1 cellular context compared by ENCODE assay signal in the genomic region with DNA sequence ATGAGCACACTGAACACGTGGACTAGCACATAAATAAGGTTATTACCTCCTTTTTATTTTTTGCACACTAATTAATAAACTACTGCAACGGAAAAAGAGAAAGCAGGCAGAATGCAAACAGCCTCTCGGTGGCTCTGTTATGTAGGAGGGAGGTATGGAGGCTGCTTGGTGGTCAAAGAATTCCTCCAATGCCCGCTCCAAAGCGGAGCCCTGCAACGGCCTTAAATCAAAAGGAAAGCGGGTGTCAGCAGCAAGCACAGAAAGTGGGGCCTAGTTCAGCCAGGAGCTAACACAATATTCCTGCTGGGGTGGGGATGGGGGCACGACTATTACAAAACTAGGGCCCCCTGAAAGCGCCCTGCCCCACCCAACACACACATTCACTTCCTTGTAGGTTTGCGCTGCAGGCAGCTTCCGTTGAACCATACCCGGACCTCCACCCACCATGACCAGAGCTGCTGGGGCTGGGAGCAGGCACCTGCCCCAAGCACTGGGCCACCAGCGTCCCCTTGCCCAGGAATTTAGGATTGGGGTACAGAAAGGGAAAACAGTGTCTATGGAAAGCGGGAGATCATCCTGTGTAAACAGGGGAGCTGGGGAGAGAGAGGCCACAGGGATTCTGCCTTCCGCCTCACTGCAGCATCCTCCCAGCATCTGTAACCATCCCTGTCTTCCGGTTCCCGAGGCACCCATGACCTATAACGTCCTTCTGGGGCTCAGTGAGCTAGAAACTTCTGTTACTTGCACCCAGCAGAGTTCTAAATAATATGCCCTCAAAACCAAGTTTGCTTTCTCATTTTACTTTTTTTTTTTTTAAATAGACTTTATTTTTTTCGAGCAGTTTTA.
TF ChIP-seq lines count a peak whose summit lies in the region.

No MANE protein-coding gene starts in this region.

TF ChIP-seq in GM12878, 131 proteins besides CTCF, POLR2A, EP300 and RAD21 (continued from another document):
- TF ChIP-seq, protein P1, sequence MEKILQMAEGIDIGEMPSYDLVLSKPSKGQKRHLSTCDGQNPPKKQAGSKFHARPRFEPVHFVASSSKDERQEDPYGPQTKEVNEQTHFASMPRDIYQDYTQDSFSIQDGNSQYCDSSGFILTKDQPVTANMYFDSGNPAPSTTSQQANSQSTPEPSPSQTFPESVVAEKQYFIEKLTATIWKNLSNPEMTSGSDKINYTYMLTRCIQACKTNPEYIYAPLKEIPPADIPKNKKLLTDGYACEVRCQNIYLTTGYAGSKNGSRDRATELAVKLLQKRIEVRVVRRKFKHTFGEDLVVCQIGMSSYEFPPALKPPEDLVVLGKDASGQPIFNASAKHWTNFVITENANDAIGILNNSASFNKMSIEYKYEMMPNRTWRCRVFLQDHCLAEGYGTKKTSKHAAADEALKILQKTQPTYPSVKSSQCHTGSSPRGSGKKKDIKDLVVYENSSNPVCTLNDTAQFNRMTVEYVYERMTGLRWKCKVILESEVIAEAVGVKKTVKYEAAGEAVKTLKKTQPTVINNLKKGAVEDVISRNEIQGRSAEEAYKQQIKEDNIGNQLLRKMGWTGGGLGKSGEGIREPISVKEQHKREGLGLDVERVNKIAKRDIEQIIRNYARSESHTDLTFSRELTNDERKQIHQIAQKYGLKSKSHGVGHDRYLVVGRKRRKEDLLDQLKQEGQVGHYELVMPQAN (conservative IDR thresholded peaks at IDR 0.05), result no peak
- TF ChIP-seq ZNF384 (IDR thresholded peaks at IDR 0.05; ENCODE audit: borderline replicate concordance, low read depth, low read length), result no peak
- no peak for TF ChIP-seq USF2 (IDR thresholded peaks at IDR 0.05; ENCODE audit: borderline replicate concordance, low read depth, low read length)
- no peak for TF ChIP-seq PML (IDR thresholded peaks at IDR 0.05; ENCODE audit: low read length)
- no peak for TF ChIP-seq SRF (IDR thresholded peaks at IDR 0.05; ENCODE audit: low read depth in 2 of 2, low read length in 2 of 2)
- TF ChIP-seq EZH2 (IDR thresholded peaks at IDR 0.05; ENCODE audit: borderline replicate concordance, control insufficient read depth, low read depth, low read length), result no peak
- TF ChIP-seq RAD51 (IDR thresholded peaks at IDR 0.05), result no peak
- no peak for TF ChIP-seq SMC3 (IDR thresholded peaks at IDR 0.05; ENCODE audit: borderline replicate concordance, low read length)
- no peak for TF ChIP-seq BCL11A (IDR thresholded peaks at IDR 0.05; ENCODE audit: low read depth, low read length)
- TF ChIP-seq RELA (IDR thresholded peaks at IDR 0.05; ENCODE audit: borderline replicate concordance, partially characterized antibody), result no peak
- TF ChIP-seq E2F4 (IDR thresholded peaks at IDR 0.05; ENCODE audit: low read depth, low read length), result no peak
- TF ChIP-seq, protein P2, sequence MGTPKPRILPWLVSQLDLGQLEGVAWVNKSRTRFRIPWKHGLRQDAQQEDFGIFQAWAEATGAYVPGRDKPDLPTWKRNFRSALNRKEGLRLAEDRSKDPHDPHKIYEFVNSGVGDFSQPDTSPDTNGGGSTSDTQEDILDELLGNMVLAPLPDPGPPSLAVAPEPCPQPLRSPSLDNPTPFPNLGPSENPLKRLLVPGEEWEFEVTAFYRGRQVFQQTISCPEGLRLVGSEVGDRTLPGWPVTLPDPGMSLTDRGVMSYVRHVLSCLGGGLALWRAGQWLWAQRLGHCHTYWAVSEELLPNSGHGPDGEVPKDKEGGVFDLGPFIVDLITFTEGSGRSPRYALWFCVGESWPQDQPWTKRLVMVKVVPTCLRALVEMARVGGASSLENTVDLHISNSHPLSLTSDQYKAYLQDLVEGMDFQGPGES (IDR thresholded peaks at IDR 0.05), result no peak
- TF ChIP-seq BCL3 (IDR thresholded peaks at IDR 0.05; ENCODE audit: borderline replicate concordance, insufficient read depth, low read depth, low read length, poor library complexity, severe bottlenecking), result no peak
- TF ChIP-seq ATF7 (IDR thresholded peaks at IDR 0.05; ENCODE audit: low read depth), result no peak
- TF ChIP-seq, protein P3, sequence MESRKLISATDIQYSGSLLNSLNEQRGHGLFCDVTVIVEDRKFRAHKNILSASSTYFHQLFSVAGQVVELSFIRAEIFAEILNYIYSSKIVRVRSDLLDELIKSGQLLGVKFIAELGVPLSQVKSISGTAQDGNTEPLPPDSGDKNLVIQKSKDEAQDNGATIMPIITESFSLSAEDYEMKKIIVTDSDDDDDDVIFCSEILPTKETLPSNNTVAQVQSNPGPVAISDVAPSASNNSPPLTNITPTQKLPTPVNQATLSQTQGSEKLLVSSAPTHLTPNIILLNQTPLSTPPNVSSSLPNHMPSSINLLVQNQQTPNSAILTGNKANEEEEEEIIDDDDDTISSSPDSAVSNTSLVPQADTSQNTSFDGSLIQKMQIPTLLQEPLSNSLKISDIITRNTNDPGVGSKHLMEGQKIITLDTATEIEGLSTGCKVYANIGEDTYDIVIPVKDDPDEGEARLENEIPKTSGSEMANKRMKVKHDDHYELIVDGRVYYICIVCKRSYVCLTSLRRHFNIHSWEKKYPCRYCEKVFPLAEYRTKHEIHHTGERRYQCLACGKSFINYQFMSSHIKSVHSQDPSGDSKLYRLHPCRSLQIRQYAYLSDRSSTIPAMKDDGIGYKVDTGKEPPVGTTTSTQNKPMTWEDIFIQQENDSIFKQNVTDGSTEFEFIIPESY (IDR thresholded peaks at IDR 0.05), result no peak
